In the genomic region with DNA sequence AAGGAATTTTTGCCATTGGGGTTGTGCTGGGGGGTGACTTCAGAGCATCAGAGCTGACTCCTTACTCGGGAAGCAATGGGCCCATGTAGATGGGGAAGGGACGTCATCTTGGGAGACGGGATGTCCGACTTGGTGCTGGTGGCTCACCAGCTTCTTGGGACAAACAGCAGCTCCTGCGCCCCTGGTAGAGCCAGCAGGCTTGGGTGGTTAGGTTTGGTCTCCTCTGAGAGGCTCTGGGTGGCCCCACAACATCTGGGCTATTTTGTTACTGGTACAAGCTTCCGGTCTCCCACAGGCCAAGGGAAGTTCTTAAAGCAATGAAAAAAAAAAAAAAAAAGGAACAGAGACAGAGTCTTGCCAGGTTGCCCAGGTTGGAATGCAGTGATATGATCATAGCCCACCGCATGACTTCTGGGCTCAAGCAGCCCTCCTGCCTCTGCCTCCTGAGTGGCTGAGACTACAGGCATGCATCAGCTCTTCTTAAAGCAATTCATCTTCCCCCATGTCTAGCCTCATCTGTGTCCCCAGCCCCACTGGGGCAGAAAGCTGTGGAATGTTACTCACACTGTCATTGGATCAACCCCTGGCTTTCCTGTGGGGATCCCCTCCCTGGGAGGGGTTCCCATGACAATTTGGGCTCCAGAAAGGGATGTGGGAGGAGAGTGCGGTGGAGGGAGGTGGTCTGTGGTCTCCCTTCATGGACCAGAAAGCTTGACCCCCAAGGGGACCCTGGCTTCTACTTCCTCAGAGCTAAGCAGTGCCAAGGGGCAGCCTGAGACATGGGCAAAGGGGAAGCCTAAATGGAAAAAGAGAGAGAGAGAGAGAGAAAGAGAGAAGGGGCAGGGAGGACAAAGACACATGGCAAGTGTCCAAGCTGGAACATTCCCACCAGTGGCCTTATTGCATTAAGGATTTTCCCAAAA, we compare ENCODE assay signal across 27 cellular contexts. TPM values are rescaled to one million over a fixed set of nuclear protein-coding genes. Genes with fewer than 3 reads are reported as not detected.
DNase-seq lines count a peak whose midpoint lies in the region; ATAC-seq and TF ChIP-seq lines count a peak whose summit lies in the region.
"Had no signal": no experiment of that assay in that cellular context is flagged by ENCODE, and none has a peak within 500 bp of the region (broad histone marks: within the 10 kb centered on the region; RNA-seq: fewer than 3 reads in every experiment).

No MANE protein-coding gene starts in this region.

- H3K27ac Mint-ChIP-seq in activated CD4-positive, alpha-beta T cell treated with anti-CD3 and anti-CD28 coated beads, Interleukin-2, amount 10 ng/mL, durations not matched to agents 24 days and 14 days = no peak overlapping the region
- H3K27ac Mint-ChIP-seq: stimulated activated naive CD8-positive, alpha-beta T cell treated with anti-CD3 and anti-CD28 coated beads, Interleukin-15, Interleukin-2, amounts not matched to agents 100 ng/mL and 50 ng/mL, for 24 hours; T-helper 1 cell treated with Interleukin-12 subunit alpha and Interleukin-12 subunit beta and Interleukin-4 antibody, amounts not matched to agents 30 μg/mL and 1 μg/mL, for 36 hours had no signal

- no peak for TF ChIP-seq POLR2A in body of pancreas (IDR thresholded peaks at IDR 0.05)
- no peak for TF ChIP-seq POLR2A in right lobe of liver (IDR thresholded peaks at IDR 0.05)

- H3K27ac ChIP-seq in BLaER1 = no peak overlapping the region
- H3K27ac ChIP-seq in body of pancreas = peak overlapping the region; percentile 62 to 86 (median 81)
- H3K27ac ChIP-seq in right lobe of liver = peak overlapping the region; percentile 68 to 88 (median 83)
- no peak overlapping the region for H3K27ac ChIP-seq in left ventricle myocardium inferior (replicated peaks)
- H3K27ac ChIP-seq: C4-2B, GM23248, left lung, SJSA1 had no signal

- H3K27me3 Mint-ChIP-seq in activated CD4-positive, alpha-beta T cell treated with anti-CD3 and anti-CD28 coated beads, Interleukin-2, amount 10 ng/mL, durations not matched to agents 24 days and 14 days = peaks cover 3% of the 10 kb centered on the region
- H3K27me3 Mint-ChIP-seq: stimulated activated naive CD8-positive, alpha-beta T cell treated with anti-CD3 and anti-CD28 coated beads, Interleukin-15, Interleukin-2, amounts not matched to agents 100 ng/mL and 50 ng/mL, for 24 hours had no signal

- H3K4me1 ChIP-seq in BLaER1 = peaks cover 24% of the 10 kb centered on the region
- peaks cover 29% of the 10 kb centered on the region for H3K4me1 ChIP-seq in body of pancreas
- peaks cover 0 to 21% (median 2%) of the 10 kb centered on the region in 4 donors for H3K4me1 ChIP-seq in right lobe of liver
- H3K4me1 ChIP-seq in left ventricle myocardium inferior = no peaks in the 10 kb centered on the region
- H3K4me1 ChIP-seq: left lung, SJSA1 had no signal

- intact Hi-C loops in body of pancreas (cut with DNase I) (no loop called here), right lobe of liver (cut with DNase I) (no loop called here), left ventricle myocardium inferior (cut with micrococcal nuclease) (no loop called here)
- intact Hi-C loops in activated CD4-positive, alpha-beta T cell treated with anti-CD3 and anti-CD28 coated beads, Interleukin-2, amount 10 ng/mL, durations not matched to agents 24 days and 14 days (cut with micrococcal nuclease) = no loop called here

- H3K9me3 ChIP-seq in BLaER1 (no peaks in the 10 kb centered on the region), body of pancreas (no peaks in the 10 kb centered on the region), right lobe of liver (no peaks in the 10 kb centered on the region), left ventricle myocardium inferior (replicated peaks) (no peaks in the 10 kb centered on the region)
- H3K9me3 ChIP-seq: left lung, SJSA1, tibial nerve had no signal

- 0 out of 2 replicates have a peak, but pooled peaks cover 5% of the 10 kb centered on the region for H4K20me1 ChIP-seq in BLaER1

- H3K36me3 Mint-ChIP-seq in activated CD4-positive, alpha-beta T cell treated with anti-CD3 and anti-CD28 coated beads, Interleukin-2, amount 10 ng/mL, durations not matched to agents 24 days and 14 days (ENCODE audit: low read depth) = no peaks in the 10 kb centered on the region

- H3K4me1 Mint-ChIP-seq in activated CD4-positive, alpha-beta T cell treated with anti-CD3 and anti-CD28 coated beads, Interleukin-2, amount 10 ng/mL, durations not matched to agents 24 days and 14 days = no peaks in the 10 kb centered on the region

- H3K4me3 Mint-ChIP-seq in activated CD4-positive, alpha-beta T cell treated with anti-CD3 and anti-CD28 coated beads, Interleukin-2, amount 10 ng/mL, durations not matched to agents 24 days and 14 days = no peak overlapping the region
- H3K4me3 Mint-ChIP-seq: stimulated activated naive CD8-positive, alpha-beta T cell treated with anti-CD3 and anti-CD28 coated beads, Interleukin-15, Interleukin-2, amounts not matched to agents 100 ng/mL and 50 ng/mL, for 24 hours; T-helper 1 cell treated with Interleukin-12 subunit alpha and Interleukin-12 subunit beta and Interleukin-4 antibody, amounts not matched to agents 30 μg/mL and 1 μg/mL, for 36 hours had no signal

- peak overlapping the region; percentile 57 for H3K4me2 ChIP-seq in BLaER1

- no peak overlapping the region for H3K9ac ChIP-seq in BLaER1
- H3K9ac ChIP-seq: GM23248 had no signal

- ATAC-seq in body of pancreas = no peak
- ATAC-seq in right lobe of liver = peak in 3 of 4 donors; percentile 0 to 7 (median 1)
- no peak for ATAC-seq in HG03457 (IDR thresholded peaks at IDR 0.05; ENCODE audit: unreplicated experiment)
- no peak for ATAC-seq in HG03097 (IDR thresholded peaks at IDR 0.05; ENCODE audit: low FRiP score, unreplicated experiment)

- H3K9me3 Mint-ChIP-seq in activated CD4-positive, alpha-beta T cell treated with anti-CD3 and anti-CD28 coated beads, Interleukin-2, amount 10 ng/mL, durations not matched to agents 24 days and 14 days = no peaks in the 10 kb centered on the region
- H3K9me3 Mint-ChIP-seq: T-helper 1 cell treated with Interleukin-12 subunit alpha and Interleukin-12 subunit beta and Interleukin-4 antibody, amounts not matched to agents 30 μg/mL and 1 μg/mL, for 36 hours had no signal

- 83 to 91% methylated on average over 8 of the region's 8 CpGs for WGBS in body of pancreas, 2 donors
- WGBS in right lobe of liver (ENCODE audit: insufficient coverage, low coverage, low lambda C conversion rate, missing lambda C conversion rate) = 73% methylated on average over 7 of the region's 8 CpGs

- TF ChIP-seq CTCF in body of pancreas (IDR thresholded peaks at IDR 0.05) = no peak
- TF ChIP-seq CTCF in right lobe of liver (IDR thresholded peaks at IDR 0.05) = no peak
- no peak for TF ChIP-seq CTCF in left ventricle myocardium inferior (IDR thresholded peaks at IDR 0.05; ENCODE audit: borderline replicate concordance)

- H3K4me3 ChIP-seq in BLaER1 = no peak overlapping the region
- no peak overlapping the region for H3K4me3 ChIP-seq in body of pancreas
- peak overlapping the region; percentile 54 to 58 (median 56) for H3K4me3 ChIP-seq in right lobe of liver
- no peak overlapping the region for H3K4me3 ChIP-seq in left ventricle myocardium inferior
- H3K4me3 ChIP-seq: GM23248, left lung, SJSA1 had no signal

- H3K27me3 ChIP-seq in BLaER1 (no peaks in the 10 kb centered on the region), body of pancreas (no peaks in the 10 kb centered on the region), right lobe of liver (no peaks in the 10 kb centered on the region), left ventricle myocardium inferior (ENCODE audit: low read depth) (peaks cover 36% of the 10 kb centered on the region)
- H3K27me3 ChIP-seq: left lung, SJSA1, tibial nerve had no signal

- H3K36me3 ChIP-seq in BLaER1 = no peaks in the 10 kb centered on the region
- H3K36me3 ChIP-seq in body of pancreas (replicated peaks in 1 of 2; ENCODE audit: insufficient read depth in 1 of 2, low read depth in 2 of 2) = no peaks in the 10 kb centered on the region
- H3K36me3 ChIP-seq in right lobe of liver = no peaks in the 10 kb centered on the region
- H3K36me3 ChIP-seq in left ventricle myocardium inferior = no peaks in the 10 kb centered on the region
- H3K36me3 ChIP-seq: left lung, SJSA1, tibial nerve had no signal

- DNase-seq in body of pancreas (no peak), right lobe of liver (peak in 1 of 3 donors; percentile 54), left ventricle myocardium inferior (no peak)
- DNase-seq in stimulated activated CD8-positive, alpha-beta memory T cell treated with anti-CD3 and anti-CD28 coated beads, Interleukin-4, amount 100 ng/mL, for 48 hours = peak; percentile 10
- DNase-seq in activated CD4-positive, alpha-beta T cell treated with anti-CD3 and anti-CD28 coated beads, Interleukin-2, amount 10 ng/mL, durations not matched to agents 24 days and 14 days = no peak
- DNase-seq: ACHN; activated CD4-positive, alpha-beta T cell treated with anti-CD3 and anti-CD28 coated beads for 48 hours; GM23248; left lung; NCI-H1436 treated with DMSO at 0.1 percent for 48 hours; NCI-H2171; NCI-H524; NK-92 treated with Interleukin-12 subunit alpha and Interleukin-12 subunit beta, amount 100 ng/mL, for 24 hours; stimulated activated CD4-positive, alpha-beta T cell treated with anti-CD3 and anti-CD28 coated beads, Interleukin-4, amount 100 ng/mL, for 1 hour had no signal

RNA-seq across cellular contexts. Expression of a gene that starts 1.5 kb away (rescaled TPM):
- total RNA-seq in body of pancreas = 1 to 10 TPM; 4.9 to 7.0 TPM
- 10 to 100 TPM; 16.4 to 20.9 (median 20.2) TPM for total RNA-seq in right lobe of liver
- total RNA-seq in left ventricle myocardium inferior = 0.16 TPM
- 1.2 and 1.3 TPM in 2 replicates for total RNA-seq in activated CD4-positive, alpha-beta T cell treated with anti-CD3 and anti-CD28 coated beads, Interleukin-2, amount 10 ng/mL, durations not matched to agents 24 days and 14 days

RNA-seq across cellular contexts. Expression of a gene that starts 20.9 kb away (rescaled TPM):
- total RNA-seq in body of pancreas = not detected
- not detected for total RNA-seq in right lobe of liver
- total RNA-seq in left ventricle myocardium inferior = not detected
- not detected in 2 replicates for total RNA-seq in activated CD4-positive, alpha-beta T cell treated with anti-CD3 and anti-CD28 coated beads, Interleukin-2, amount 10 ng/mL, durations not matched to agents 24 days and 14 days
- total RNA-seq: bronchial epithelial cell, dermis blood vessel endothelial cell, endothelial cell of umbilical vein, GM23248, left lung, MCF 10A, mononuclear cell, SJSA1, tibial nerve had no signal

RNA-seq across cellular contexts. Expression of a gene that starts 48.6 kb away (rescaled TPM):
- total RNA-seq in body of pancreas (1 to 10 TPM in 1 of 2 donors, under 1 TPM in 1; 0.99 to 8.8 TPM), right lobe of liver (1 to 10 TPM; 3.5 to 8.1 (median 5.5) TPM), left ventricle myocardium inferior (4.9 TPM)
- 43.6 and 45.8 TPM in 2 replicates for total RNA-seq in activated CD4-positive, alpha-beta T cell treated with anti-CD3 and anti-CD28 coated beads, Interleukin-2, amount 10 ng/mL, durations not matched to agents 24 days and 14 days
- total RNA-seq: GM23248 had no signal

Comparison
In these comparisons a context has a peak if more than half of its experiments do, and no peak if none do; other contexts are left out.
1. H3K27ac ChIP-seq: peak in body of pancreas (4 of 4) and right lobe of liver (3 of 3); none in BLaER1 (single experiment) and left ventricle myocardium inferior (single experiment).
2. H3K4me3 ChIP-seq: peak in right lobe of liver (3 of 3); none in BLaER1 (single experiment), body of pancreas (0 of 2) and left ventricle myocardium inferior (single experiment).
3. ATAC-seq: peak in right lobe of liver (3 of 4); none in body of pancreas (single experiment), HG03457 (single experiment) and HG03097 (single experiment).